Comparison of ENCODE assay signal across 10 cellular contexts in the genomic region with DNA sequence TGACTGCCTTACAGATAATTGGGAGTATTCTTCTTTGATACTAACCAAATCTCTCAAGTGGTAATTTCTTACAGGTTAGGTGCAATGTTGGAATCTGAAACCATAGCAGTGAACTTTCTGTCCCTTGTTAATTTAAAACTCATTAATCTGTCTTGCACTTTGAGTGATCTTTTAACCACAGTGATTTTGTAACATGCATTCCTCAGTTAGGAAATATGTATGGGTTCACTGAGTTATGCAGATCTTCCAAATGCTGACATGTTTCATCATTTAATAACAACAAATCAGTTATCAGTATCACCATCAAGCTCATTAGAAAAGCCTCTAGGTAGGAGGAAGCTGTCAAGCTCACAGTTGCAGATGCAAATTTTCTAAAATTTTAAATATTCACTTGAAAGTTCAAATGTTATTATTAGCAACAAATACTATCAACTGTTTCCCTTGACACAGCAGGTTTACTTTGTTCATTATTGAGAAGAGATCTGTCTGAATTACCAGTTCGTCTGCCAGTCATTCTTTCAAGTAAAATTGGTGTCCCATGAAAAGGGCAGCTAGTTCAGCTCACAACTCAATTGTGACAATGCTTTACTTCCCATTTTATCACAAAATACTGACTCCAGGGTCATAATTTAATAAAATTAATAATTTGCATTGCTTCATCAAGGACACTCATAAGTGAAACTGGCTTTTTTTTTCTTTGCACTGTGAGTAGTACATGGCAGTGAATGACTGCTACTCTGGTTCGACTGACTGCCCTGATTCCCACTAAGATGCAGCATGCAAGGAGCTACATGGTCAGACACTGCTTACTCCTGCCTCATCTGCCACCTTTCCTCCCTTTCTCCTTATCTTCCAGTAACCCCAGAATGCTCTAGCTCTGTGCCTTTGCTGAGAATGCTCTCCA. TPM values are rescaled to one million over a fixed set of nuclear protein-coding genes. Genes with fewer than 3 reads are reported as not detected.
A peak's percentile ranks its signal among the peaks of the same experiment; 100 is the strongest.
DNase-seq lines count a peak whose midpoint lies in the region; ATAC-seq, FAIRE-seq and TF ChIP-seq lines count a peak whose summit lies in the region.
"Had no signal": no experiment of that assay in that cellular context is flagged by ENCODE, and none has a peak within 500 bp of the region (broad histone marks: within the 10 kb centered on the region; RNA-seq: fewer than 3 reads in every experiment).

No MANE protein-coding gene starts in this region.

- no peak overlapping the region for H2AFZ ChIP-seq in PC-9

- H3K9me2 ChIP-seq in PC-9 (ENCODE audit: insufficient read depth) = no peaks in the 10 kb centered on the region

- POLR2A ChIA-PET in PC-9 (lab: Charles Lee; ENCODE audit: unreplicated experiment) = no interaction called here

- H3K9me3 ChIP-seq in PC-9 (ENCODE audit: insufficient read depth, low read depth) (no peaks in the 10 kb centered on the region), neutrophil (no peaks in the 10 kb centered on the region), suprapubic skin (no peaks in the 10 kb centered on the region)

- peaks cover 4% of the 10 kb centered on the region; the same call in 1 of the 2 replicates for H3F3A ChIP-seq in PC-9 (ENCODE audit: insufficient read depth, low read depth)

- H3K79me2 ChIP-seq in PC-9 (ENCODE audit: low read depth) = no peaks in the 10 kb centered on the region

- H4K20me1 ChIP-seq in PC-9 (ENCODE audit: insufficient read depth) = no peaks in the 10 kb centered on the region

- peak; percentile 38 for ATAC-seq in GM18868 (IDR thresholded peaks at IDR 0.05; ENCODE audit: unreplicated experiment)
- ATAC-seq in HG02642 (IDR thresholded peaks at IDR 0.05; ENCODE audit: poor library complexity, unreplicated experiment) = peak; percentile 61
- ATAC-seq in stimulated activated naive CD8-positive, alpha-beta T cell treated with anti-CD3 and anti-CD28 coated beads, Interleukin-15, Interleukin-2, amounts not matched to agents 100 U/mL and 50 U/mL, for 24 hours = no peak
- ATAC-seq in HG03095 (IDR thresholded peaks at IDR 0.05; ENCODE audit: unreplicated experiment) = no peak

- H3K4me1 ChIP-seq in PC-9 (replicated peaks; ENCODE audit: insufficient read depth) (peaks cover 16% of the 10 kb centered on the region), neutrophil (ENCODE audit: control insufficient read depth in 1 of 2, insufficient read depth in 1 of 2, low read depth in 1 of 2, low read length in 1 of 2) (peaks cover 10 to 14% of the 10 kb centered on the region in 2 experiments), suprapubic skin (peaks cover 5% of the 10 kb centered on the region)

- CTCF ChIA-PET in PC-9 (lab: Charles Lee) = no interaction called here

- no peak for TF ChIP-seq POLR2A in suprapubic skin (IDR thresholded peaks at IDR 0.05)

- peak overlapping the region; percentile 22 for H3K4me2 ChIP-seq in PC-9

- no peak for FAIRE-seq in HTR-8/SVneo (lab: Jason Lieb, UNC)

- H3K36me3 ChIP-seq in PC-9 (ENCODE audit: low read depth) = peaks cover 11% of the 10 kb centered on the region
- peaks cover 81% of the 10 kb centered on the region for H3K36me3 ChIP-seq in neutrophil
- peaks cover 75% of the 10 kb centered on the region for H3K36me3 ChIP-seq in suprapubic skin

- H3K4me3 ChIP-seq in PC-9 (no peak overlapping the region), neutrophil (ENCODE audit: low read depth in 1 of 2, low read length in 1 of 2) (no peak overlapping the region), suprapubic skin (no peak overlapping the region)

- intact Hi-C loops in PC-9 (cut with micrococcal nuclease; ENCODE audit: unreplicated experiment) = loop anchor here (10.0 kb wide), 1 partner anchor 403 kb away; no protein-coding TSS in a partner anchor

- TF ChIP-seq CTCF in PC-9 (conservative IDR thresholded peaks at IDR 0.05) (no peak), neutrophil (IDR thresholded peaks at IDR 0.05) (no peak), suprapubic skin (IDR thresholded peaks at IDR 0.05) (no peak)

- no TSS peak for BruUV-seq in PC-9 (replicated peaks; lab: Mats Ljungman, UMichigan)

- no peak for TF ChIP-seq EP300 in suprapubic skin (IDR thresholded peaks at IDR 0.05)

- 69% methylated on average over 2 of the region's 2 CpGs for WGBS in suprapubic skin

- no peaks in the 10 kb centered on the region for H3K27me3 ChIP-seq in PC-9 (ENCODE audit: insufficient read depth, low read depth)
- no peaks in the 10 kb centered on the region for H3K27me3 ChIP-seq in neutrophil
- H3K27me3 ChIP-seq in suprapubic skin = no peaks in the 10 kb centered on the region

- DNase-seq in PC-9 = peak in 1 of 2 experiments; percentile 73
- DNase-seq in stimulated activated naive CD8-positive, alpha-beta T cell treated with anti-CD3 and anti-CD28 coated beads, Interleukin-15, Interleukin-2, amounts not matched to agents 100 U/mL and 50 U/mL, for 24 hours = no peak
- no peak for DNase-seq in HTR-8/SVneo (ENCODE audit: insufficient read length, low spot score)
- no peak for DNase-seq in suprapubic skin (ENCODE audit: low spot score in 2 of 2)
- DNase-seq: RPMI8226; stimulated activated CD4-positive, alpha-beta T cell treated with anti-CD3 and anti-CD28 coated beads, Interleukin-4, amount 100 ng/mL, for 24 hours had no signal

- H3K27ac ChIP-seq in PC-9 (peak overlapping the region; percentile 44; the same call in 1 of the 2 replicates), neutrophil (peak overlapping the region; percentile 47), suprapubic skin (no peak overlapping the region)

RNA-seq across cellular contexts. Expression of gene SUCLG1, which starts 31.6 kb away (rescaled TPM):
- 42.1 and 59.5 TPM in 2 replicates for total RNA-seq in PC-9 (2021)
- total RNA-seq in suprapubic skin = 10 to 100 TPM; 39.7 to 86.2 (median 71.5) TPM

Comparison
In these comparisons a context has a peak if more than half of its experiments do, and no peak if none do; other contexts are left out.
1. ATAC-seq: peak in GM18868 (single experiment) and HG02642 (single experiment); none in stimulated activated naive CD8-positive, alpha-beta T cell treated with anti-CD3 and anti-CD28 coated beads, Interleukin-15, Interleukin-2, amounts not matched to agents 100 U/mL and 50 U/mL, for 24 hours (single experiment) and HG03095 (single experiment).